1 cellular context compared by ENCODE assay signal in the genomic region with DNA sequence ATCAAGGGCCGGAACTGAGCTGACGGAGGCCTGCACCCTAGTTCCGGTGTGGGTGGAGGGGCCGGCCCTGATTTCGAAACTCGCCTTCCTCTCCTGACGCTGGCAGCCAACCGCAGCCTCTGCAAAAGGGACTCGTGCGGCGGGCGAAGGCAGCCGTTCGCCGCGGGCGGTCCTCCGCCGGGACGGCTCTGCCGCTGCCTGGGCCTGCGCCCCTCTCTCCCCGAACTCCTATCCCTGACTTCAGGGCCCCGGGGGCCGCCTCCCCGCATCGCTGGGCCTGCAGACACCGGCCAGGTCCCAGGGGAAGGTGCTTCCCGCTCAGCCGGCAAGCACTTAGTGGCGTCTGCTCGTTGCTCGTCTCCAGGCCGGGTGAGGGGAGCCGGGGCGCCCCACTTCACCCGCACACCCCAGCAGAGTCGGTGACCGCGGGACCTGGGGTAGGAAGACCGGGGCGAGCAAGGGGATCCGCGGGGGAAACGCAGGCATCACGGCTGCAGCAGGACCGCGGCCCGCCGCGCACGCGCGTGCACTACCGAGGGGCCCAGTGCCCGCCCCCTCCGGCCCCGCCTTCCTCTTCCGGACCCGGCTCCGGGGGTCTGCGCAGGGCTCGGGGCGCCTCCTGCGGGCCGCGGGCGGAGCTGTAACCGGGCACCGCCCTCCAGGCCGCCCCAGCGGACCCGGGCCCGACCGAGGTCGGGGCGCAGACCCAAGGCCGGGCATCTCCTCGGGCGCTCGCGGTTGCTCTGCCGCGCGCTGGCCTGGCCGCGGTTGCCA.
TF ChIP-seq lines count a peak whose summit lies in the region.

No MANE protein-coding gene starts in this region.

TF ChIP-seq in HEK293, 187 proteins besides CTCF, POLR2A, EP300 and RAD21 (continued from another document and continues in another):
- TF ChIP-seq, protein P1, sequence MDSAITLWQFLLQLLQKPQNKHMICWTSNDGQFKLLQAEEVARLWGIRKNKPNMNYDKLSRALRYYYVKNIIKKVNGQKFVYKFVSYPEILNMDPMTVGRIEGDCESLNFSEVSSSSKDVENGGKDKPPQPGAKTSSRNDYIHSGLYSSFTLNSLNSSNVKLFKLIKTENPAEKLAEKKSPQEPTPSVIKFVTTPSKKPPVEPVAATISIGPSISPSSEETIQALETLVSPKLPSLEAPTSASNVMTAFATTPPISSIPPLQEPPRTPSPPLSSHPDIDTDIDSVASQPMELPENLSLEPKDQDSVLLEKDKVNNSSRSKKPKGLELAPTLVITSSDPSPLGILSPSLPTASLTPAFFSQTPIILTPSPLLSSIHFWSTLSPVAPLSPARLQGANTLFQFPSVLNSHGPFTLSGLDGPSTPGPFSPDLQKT (IDR thresholded peaks at IDR 0.05; ENCODE audit: borderline replicate concordance, low read depth, low read length) = no peak; the same call in 1 of the 2 replicates
- TF ChIP-seq ZNF600 (tag by site-specific recombination; IDR thresholded peaks at IDR 0.05) (peak; percentile 67), ZNF248 (tag by site-specific recombination; IDR thresholded peaks at IDR 0.05) (no peak), ZNF169 (tag by site-specific recombination; IDR thresholded peaks at IDR 0.05) (no peak), ZNF521 (tag by site-specific recombination; IDR thresholded peaks at IDR 0.05) (no peak), ZNF549 (tag by site-specific recombination; IDR thresholded peaks at IDR 0.05) (no peak), ZNF571 (tag by site-specific recombination; IDR thresholded peaks at IDR 0.05) (no peak), ZNF623 (tag by site-specific recombination; IDR thresholded peaks at IDR 0.05) (no peak), ZNF354C (tag by site-specific recombination; IDR thresholded peaks at IDR 0.05; ENCODE audit: borderline replicate concordance, low read depth) (no peak), ZNF112 (tag by site-specific recombination; IDR thresholded peaks at IDR 0.05) (no peak), OSR2 (tag by site-specific recombination; IDR thresholded peaks at IDR 0.05) (no peak), SP3 (tag by site-specific recombination; IDR thresholded peaks at IDR 0.05) (no peak), ZNF114 (tag by site-specific recombination; IDR thresholded peaks at IDR 0.05) (no peak), ZNF2 (tag by site-specific recombination; IDR thresholded peaks at IDR 0.05) (peak; percentile 72; the same call in 1 of the 2 replicates), ZNF670 (tag by site-specific recombination; IDR thresholded peaks at IDR 0.05; ENCODE audit: low read depth) (no peak), HOXC10 (CRISPR knock-in tag; IDR thresholded peaks at IDR 0.05) (0 out of 2 replicates have a peak, but pooled peaks have one; percentile 55), ZNF473 (tag by site-specific recombination; IDR thresholded peaks at IDR 0.05) (no peak), GLI4 (tag by site-specific recombination; IDR thresholded peaks at IDR 0.05) (no peak), ZIC2 (tag by site-specific recombination; IDR thresholded peaks at IDR 0.05) (peak; percentile 73), ZNF624 (tag by site-specific recombination; IDR thresholded peaks at IDR 0.05) (no peak), ZNF426 (tag by site-specific recombination; IDR thresholded peaks at IDR 0.05) (no peak), WT1 (tag by site-specific recombination; IDR thresholded peaks at IDR 0.05) (no peak), ZNF660 (tag by site-specific recombination; IDR thresholded peaks at IDR 0.05) (0 out of 2 replicates have a peak, but pooled peaks have one; percentile 28), REPIN1 (tag by site-specific recombination; IDR thresholded peaks at IDR 0.05; ENCODE audit: low read depth) (no peak; the same call in 1 of the 2 replicates), ZNF843 (tag by site-specific recombination; IDR thresholded peaks at IDR 0.05) (peak; percentile 27; the same call in 1 of the 2 replicates), ZNF529 (tag by site-specific recombination; IDR thresholded peaks at IDR 0.05; ENCODE audit: insufficient replicate concordance) (no peak), GLI2 (tag by site-specific recombination; IDR thresholded peaks at IDR 0.05; ENCODE audit: borderline replicate concordance, low read depth) (no peak), FEZF1 (tag by site-specific recombination; IDR thresholded peaks at IDR 0.05) (peak; percentile 22; the same call in 1 of the 2 replicates)
- TF ChIP-seq, protein P2, sequence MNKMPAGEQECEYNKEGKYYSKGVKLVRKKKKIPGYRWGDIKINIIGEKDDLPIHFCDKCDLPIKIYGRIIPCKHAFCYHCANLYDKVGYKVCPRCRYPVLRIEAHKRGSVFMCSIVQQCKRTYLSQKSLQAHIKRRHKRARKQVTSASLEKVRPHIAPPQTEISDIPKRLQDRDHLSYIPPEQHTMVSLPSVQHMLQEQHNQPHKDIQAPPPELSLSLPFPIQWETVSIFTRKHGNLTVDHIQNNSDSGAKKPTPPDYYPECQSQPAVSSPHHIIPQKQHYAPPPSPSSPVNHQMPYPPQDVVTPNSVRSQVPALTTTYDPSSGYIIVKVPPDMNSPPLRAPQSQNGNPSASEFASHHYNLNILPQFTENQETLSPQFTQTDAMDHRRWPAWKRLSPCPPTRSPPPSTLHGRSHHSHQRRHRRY (tag by site-specific recombination; IDR thresholded peaks at IDR 0.05) = no peak
- TF ChIP-seq, protein P3, sequence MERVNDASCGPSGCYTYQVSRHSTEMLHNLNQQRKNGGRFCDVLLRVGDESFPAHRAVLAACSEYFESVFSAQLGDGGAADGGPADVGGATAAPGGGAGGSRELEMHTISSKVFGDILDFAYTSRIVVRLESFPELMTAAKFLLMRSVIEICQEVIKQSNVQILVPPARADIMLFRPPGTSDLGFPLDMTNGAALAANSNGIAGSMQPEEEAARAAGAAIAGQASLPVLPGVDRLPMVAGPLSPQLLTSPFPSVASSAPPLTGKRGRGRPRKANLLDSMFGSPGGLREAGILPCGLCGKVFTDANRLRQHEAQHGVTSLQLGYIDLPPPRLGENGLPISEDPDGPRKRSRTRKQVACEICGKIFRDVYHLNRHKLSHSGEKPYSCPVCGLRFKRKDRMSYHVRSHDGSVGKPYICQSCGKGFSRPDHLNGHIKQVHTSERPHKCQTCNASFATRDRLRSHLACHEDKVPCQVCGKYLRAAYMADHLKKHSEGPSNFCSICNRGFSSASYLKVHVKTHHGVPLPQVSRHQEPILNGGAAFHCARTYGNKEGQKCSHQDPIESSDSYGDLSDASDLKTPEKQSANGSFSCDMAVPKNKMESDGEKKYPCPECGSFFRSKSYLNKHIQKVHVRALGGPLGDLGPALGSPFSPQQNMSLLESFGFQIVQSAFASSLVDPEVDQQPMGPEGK (tag by site-specific recombination; IDR thresholded peaks at IDR 0.05) = peak; percentile 82
- TF ChIP-seq, protein P4, sequence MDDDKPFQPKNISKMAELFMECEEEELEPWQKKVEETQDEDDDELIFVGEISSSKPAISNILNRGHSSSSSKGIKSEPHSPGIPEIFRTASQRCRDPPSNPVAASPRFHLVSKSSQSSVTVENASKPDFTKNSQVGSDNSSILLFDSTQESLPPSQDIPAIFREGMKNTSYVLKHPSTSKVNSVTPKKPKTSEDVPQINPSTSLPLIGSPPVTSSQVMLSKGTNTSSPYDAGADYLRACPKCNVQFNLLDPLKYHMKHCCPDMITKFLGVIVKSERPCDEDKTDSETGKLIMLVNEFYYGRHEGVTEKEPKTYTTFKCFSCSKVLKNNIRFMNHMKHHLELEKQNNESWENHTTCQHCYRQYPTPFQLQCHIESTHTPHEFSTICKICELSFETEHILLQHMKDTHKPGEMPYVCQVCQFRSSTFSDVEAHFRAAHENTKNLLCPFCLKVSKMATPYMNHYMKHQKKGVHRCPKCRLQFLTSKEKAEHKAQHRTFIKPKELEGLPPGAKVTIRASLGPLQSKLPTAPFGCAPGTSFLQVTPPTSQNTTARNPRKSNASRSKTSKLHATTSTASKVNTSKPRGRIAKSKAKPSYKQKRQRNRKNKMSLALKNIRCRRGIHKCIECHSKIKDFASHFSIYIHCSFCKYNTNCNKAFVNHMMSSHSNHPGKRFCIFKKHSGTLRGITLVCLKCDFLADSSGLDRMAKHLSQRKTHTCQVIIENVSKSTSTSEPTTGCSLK (tag by site-specific recombination; IDR thresholded peaks at IDR 0.05) = no peak
- TF ChIP-seq, protein P5, sequence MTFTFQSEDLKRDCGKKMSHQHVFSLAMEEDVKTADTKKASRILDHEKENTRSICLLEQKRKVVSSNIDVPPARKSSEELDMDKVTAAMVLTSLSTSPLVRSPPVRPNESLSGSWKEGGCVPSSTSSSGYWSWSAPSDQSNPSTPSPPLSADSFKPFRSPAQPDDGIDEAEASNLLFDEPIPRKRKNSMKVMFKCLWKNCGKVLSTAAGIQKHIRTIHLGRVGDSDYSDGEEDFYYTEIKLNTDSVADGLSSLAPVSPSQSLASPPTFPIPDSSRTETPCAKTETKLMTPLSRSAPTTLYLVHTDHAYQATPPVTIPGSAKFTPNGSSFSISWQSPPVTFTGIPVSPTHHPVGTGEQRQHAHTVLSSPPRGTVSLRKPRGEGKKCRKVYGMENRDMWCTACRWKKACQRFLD (tag by site-specific recombination; IDR thresholded peaks at IDR 0.05) = no peak
- TF ChIP-seq, protein P6, sequence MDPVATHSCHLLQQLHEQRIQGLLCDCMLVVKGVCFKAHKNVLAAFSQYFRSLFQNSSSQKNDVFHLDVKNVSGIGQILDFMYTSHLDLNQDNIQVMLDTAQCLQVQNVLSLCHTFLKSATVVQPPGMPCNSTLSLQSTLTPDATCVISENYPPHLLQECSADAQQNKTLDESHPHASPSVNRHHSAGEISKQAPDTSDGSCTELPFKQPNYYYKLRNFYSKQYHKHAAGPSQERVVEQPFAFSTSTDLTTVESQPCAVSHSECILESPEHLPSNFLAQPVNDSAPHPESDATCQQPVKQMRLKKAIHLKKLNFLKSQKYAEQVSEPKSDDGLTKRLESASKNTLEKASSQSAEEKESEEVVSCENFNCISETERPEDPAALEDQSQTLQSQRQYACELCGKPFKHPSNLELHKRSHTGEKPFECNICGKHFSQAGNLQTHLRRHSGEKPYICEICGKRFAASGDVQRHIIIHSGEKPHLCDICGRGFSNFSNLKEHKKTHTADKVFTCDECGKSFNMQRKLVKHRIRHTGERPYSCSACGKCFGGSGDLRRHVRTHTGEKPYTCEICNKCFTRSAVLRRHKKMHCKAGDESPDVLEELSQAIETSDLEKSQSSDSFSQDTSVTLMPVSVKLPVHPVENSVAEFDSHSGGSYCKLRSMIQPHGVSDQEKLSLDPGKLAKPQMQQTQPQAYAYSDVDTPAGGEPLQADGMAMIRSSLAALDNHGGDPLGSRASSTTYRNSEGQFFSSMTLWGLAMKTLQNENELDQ (tag by site-specific recombination; IDR thresholded peaks at IDR 0.05; ENCODE audit: low read depth) = no peak
- TF ChIP-seq, protein P7, sequence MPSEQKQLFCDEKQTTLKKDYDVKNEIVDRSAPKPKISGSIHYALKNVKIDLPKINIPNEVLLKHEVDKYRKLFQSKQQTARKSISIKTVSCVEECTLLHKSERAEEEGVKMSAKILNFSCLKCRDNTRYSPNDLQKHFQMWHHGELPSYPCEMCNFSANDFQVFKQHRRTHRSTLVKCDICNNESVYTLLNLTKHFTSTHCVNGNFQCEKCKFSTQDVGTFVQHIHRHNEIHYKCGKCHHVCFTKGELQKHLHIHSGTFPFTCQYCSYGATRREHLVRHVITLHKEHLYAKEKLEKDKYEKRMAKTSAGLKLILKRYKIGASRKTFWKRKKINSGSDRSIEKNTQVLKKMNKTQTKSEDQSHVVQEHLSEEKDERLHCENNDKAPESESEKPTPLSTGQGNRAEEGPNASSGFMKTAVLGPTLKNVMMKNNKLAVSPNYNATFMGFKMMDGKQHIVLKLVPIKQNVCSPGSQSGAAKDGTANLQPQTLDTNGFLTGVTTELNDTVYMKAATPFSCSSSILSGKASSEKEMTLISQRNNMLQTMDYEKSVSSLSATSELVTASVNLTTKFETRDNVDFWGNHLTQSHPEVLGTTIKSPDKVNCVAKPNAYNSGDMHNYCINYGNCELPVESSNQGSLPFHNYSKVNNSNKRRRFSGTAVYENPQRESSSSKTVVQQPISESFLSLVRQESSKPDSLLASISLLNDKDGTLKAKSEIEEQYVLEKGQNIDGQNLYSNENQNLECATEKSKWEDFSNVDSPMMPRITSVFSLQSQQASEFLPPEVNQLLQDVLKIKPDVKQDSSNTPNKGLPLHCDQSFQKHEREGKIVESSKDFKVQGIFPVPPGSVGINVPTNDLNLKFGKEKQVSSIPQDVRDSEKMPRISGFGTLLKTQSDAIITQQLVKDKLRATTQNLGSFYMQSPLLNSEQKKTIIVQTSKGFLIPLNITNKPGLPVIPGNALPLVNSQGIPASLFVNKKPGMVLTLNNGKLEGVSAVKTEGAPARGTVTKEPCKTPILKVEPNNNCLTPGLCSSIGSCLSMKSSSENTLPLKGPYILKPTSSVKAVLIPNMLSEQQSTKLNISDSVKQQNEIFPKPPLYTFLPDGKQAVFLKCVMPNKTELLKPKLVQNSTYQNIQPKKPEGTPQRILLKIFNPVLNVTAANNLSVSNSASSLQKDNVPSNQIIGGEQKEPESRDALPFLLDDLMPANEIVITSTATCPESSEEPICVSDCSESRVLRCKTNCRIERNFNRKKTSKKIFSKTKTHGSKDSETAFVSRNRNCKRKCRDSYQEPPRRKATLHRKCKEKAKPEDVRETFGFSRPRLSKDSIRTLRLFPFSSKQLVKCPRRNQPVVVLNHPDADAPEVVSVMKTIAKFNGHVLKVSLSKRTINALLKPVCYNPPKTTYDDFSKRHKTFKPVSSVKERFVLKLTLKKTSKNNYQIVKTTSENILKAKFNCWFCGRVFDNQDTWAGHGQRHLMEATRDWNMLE (tag by site-specific recombination; conservative IDR thresholded peaks at IDR 0.05; ENCODE audit: low read depth) = 0 out of 2 replicates have a peak, but pooled peaks have one; percentile 8
- TF ChIP-seq, protein P8, sequence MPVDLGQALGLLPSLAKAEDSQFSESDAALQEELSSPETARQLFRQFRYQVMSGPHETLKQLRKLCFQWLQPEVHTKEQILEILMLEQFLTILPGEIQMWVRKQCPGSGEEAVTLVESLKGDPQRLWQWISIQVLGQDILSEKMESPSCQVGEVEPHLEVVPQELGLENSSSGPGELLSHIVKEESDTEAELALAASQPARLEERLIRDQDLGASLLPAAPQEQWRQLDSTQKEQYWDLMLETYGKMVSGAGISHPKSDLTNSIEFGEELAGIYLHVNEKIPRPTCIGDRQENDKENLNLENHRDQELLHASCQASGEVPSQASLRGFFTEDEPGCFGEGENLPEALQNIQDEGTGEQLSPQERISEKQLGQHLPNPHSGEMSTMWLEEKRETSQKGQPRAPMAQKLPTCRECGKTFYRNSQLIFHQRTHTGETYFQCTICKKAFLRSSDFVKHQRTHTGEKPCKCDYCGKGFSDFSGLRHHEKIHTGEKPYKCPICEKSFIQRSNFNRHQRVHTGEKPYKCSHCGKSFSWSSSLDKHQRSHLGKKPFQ (tag by site-specific recombination; IDR thresholded peaks at IDR 0.05) = no peak
- TF ChIP-seq, protein P9, sequence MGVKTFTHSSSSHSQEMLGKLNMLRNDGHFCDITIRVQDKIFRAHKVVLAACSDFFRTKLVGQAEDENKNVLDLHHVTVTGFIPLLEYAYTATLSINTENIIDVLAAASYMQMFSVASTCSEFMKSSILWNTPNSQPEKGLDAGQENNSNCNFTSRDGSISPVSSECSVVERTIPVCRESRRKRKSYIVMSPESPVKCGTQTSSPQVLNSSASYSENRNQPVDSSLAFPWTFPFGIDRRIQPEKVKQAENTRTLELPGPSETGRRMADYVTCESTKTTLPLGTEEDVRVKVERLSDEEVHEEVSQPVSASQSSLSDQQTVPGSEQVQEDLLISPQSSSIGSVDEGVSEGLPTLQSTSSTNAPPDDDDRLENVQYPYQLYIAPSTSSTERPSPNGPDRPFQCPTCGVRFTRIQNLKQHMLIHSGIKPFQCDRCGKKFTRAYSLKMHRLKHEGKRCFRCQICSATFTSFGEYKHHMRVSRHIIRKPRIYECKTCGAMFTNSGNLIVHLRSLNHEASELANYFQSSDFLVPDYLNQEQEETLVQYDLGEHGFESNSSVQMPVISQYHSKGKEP (tag by site-specific recombination; IDR thresholded peaks at IDR 0.05) = 0 out of 2 replicates have a peak, but pooled peaks have one; percentile 20
- TF ChIP-seq, protein P10, sequence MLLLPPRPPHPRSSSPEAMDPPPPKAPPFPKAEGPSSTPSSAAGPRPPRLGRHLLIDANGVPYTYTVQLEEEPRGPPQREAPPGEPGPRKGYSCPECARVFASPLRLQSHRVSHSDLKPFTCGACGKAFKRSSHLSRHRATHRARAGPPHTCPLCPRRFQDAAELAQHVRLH (tag by site-specific recombination; IDR thresholded peaks at IDR 0.05) = no peak
